ENCODE assay signal across 8 cellular contexts in the genomic region with DNA sequence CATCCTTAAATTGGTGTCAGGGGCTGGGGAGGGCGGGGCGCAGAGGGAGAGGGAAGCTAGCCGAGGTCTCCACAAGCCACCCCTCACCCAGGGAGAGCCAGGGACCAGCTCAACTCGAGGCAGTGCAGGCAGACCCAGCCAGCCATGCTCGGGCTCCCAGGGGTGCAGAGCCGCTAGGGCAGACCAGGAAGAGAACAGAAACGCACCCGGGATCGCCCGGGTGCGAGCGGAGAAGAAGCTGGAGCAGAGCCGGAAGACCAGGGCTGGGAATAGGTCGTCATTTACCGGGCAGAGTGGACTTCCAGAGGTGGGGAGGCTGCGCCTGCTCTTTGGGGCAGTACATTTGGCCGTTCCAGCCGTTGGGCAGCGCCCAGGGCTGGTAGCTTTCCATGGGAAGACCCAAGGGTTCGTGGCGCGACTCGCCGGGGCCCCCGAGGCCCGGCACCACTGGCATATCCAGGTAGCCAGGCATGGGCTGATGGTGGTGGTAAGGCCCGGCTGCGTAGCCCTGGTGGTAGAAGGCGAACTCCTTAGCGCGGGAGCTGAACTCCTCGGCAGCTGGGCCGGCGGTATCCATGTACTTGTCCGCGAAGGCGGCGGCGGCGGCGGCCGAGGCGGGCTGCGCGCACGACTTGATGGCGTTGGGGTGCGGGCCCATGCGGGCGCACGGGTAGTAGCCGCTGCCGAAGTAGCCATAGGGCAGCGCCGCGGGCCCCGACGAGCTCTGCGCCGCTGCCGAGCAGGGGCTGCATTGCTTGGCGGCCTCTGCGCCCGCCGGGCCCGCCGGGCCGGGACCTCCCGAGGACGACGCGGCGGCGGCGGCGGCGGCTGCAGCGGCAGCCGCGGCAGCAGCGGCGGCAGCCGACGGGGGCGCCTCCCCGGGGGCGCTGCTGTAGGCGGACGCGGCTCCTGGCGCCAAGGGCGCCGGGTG.
DNase-seq lines count a peak whose midpoint lies in the region; ATAC-seq and TF ChIP-seq lines count a peak whose summit lies in the region.

No MANE protein-coding gene starts in this region.

- no peaks in the 10 kb centered on the region for H3K79me2 ChIP-seq in MM.1S (ENCODE audit: low read length)

- H3K4me1 ChIP-seq in ES-I3 (ENCODE audit: insufficient read depth, low read length) (0 out of 2 replicates have a peak, but pooled peaks cover 3% of the 10 kb centered on the region), MM.1S (ENCODE audit: low read length) (no peaks in the 10 kb centered on the region)

- no peaks in the 10 kb centered on the region for H3F3A ChIP-seq in MM.1S (ENCODE audit: insufficient read depth, low read length)

- no peaks in the 10 kb centered on the region for H3K9me2 ChIP-seq in MM.1S (replicated peaks; ENCODE audit: insufficient read depth, low read length)

- H3K9ac ChIP-seq in ES-I3 (ENCODE audit: low read depth, low read length) (peak overlapping the region; percentile 2; the same call in 1 of the 2 replicates), MM.1S (ENCODE audit: low read length) (no peak overlapping the region)

- H3K27ac ChIP-seq in MM.1S (ENCODE audit: low read length) = no peak overlapping the region
- no peak overlapping the region for H3K27ac ChIP-seq in coronary artery

- H3K9me3 ChIP-seq in ES-I3 (ENCODE audit: control insufficient read depth, insufficient read depth, low read length) (no peaks in the 10 kb centered on the region; the same call in 1 of the 2 replicates), MM.1S (replicated peaks; ENCODE audit: insufficient read depth, low read length) (no peaks in the 10 kb centered on the region)

- no peak for TF ChIP-seq CTCF in MM.1S (IDR thresholded peaks at IDR 0.05; ENCODE audit: low read length)
- no peak for TF ChIP-seq CTCF in coronary artery (IDR thresholded peaks at IDR 0.05)

- DNase-seq in MM.1S = no peak
- peak; percentile 66 for DNase-seq in coronary artery (ENCODE audit: low spot score)
- peak; percentile 72 for DNase-seq in retina
- no peak for DNase-seq in kidney tubule cell (ENCODE audit: low spot score)
- DNase-seq in OCI-M2 (lab: John Stamatoyannopoulos, UW; ENCODE audit: unreplicated experiment) = no peak
- DNase-seq in KG1 (lab: John Stamatoyannopoulos, UW) = no peak

- H4K20me1 ChIP-seq in MM.1S (ENCODE audit: insufficient read depth, low read length) = 0 out of 2 replicates have a peak, but pooled peaks cover 3% of the 10 kb centered on the region

- H3K4me2 ChIP-seq in MM.1S (ENCODE audit: low read depth, low read length) = peak overlapping the region; percentile 57; the same call in 1 of the 2 replicates

- no peak overlapping the region for H2AFZ ChIP-seq in MM.1S (ENCODE audit: low read length)

- H3K36me3 ChIP-seq in ES-I3 (ENCODE audit: insufficient read depth, low read length) (no peaks in the 10 kb centered on the region), MM.1S (replicated peaks; ENCODE audit: insufficient read depth, low read length) (no peaks in the 10 kb centered on the region)

- no peak for ATAC-seq in HG03354 (IDR thresholded peaks at IDR 0.05; ENCODE audit: poor library complexity, severe bottlenecking, unreplicated experiment)

- peaks cover 85% of the 10 kb centered on the region for H3K27me3 ChIP-seq in MM.1S (replicated peaks; ENCODE audit: insufficient read depth, low read length)

- H3K4me3 ChIP-seq in MM.1S (ENCODE audit: low read length) (no peak overlapping the region), coronary artery (peak overlapping the region; percentile 65)

Comparison
In these comparisons a context has a peak if more than half of its experiments do, and no peak if none do; other contexts are left out.
1. DNase-seq: peak in coronary artery (single experiment) and retina (single experiment); none in MM.1S (single experiment), kidney tubule cell (single experiment), OCI-M2 (single experiment) and KG1 (single experiment).